25 cellular contexts compared by ENCODE assay signal in the genomic region with DNA sequence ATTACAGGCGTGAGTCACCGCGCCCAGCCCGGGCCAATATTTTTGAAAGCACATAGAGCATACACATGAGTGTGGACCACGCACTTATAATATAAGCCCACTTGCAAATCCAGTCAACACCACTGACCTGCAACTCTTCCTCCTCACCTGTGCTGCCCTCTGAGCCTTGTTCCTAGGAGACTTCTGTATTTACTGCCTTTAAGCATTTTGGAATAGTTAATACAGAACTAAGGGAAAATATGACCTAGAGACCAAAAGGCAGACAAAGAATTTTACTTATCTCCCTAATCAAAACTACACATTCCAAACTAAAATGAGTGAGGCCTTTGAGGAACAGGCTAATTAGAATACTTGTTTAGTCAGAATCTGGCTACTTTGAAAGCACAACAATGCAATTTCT.
"Had no signal": no experiment of that assay in that cellular context is flagged by ENCODE, and none has a peak within 500 bp of the region (broad histone marks: within the 10 kb centered on the region; RNA-seq: fewer than 3 reads in every experiment).

No MANE protein-coding gene starts in this region.

- H3K36me3 ChIP-seq: breast epithelium had no signal

- H3K27me3 Mint-ChIP-seq: activated B cell treated with CpG ODN at 0.5 μM for 24 hours; activated CD4-positive, alpha-beta memory T cell treated with anti-CD3 and anti-CD28 coated beads, Interleukin-2, amount 10 ng/mL, durations not matched to agents 7 days and 5 days; activated naive CD8-positive, alpha-beta T cell; activated T-helper 17 cell treated with anti-CD3 and anti-CD28 coated beads, Interleukin-2, amount 50 U/mL, for 72 hours; T-cell had no signal

- H3K9me3 ChIP-seq: breast epithelium had no signal

- H3K4me3 Mint-ChIP-seq: activated B cell treated with CpG ODN at 0.5 μM for 24 hours; activated CD4-positive, alpha-beta memory T cell treated with anti-CD3 and anti-CD28 coated beads, Interleukin-2, amount 10 ng/mL, durations not matched to agents 7 days and 5 days; activated naive CD4-positive, alpha-beta T cell treated with anti-CD3 and anti-CD28 coated beads for 36 hours; activated naive CD8-positive, alpha-beta T cell; activated T-helper 17 cell treated with anti-CD3 and anti-CD28 coated beads, Interleukin-2, amount 50 U/mL, for 72 hours; T-cell had no signal

- H3K4me1 ChIP-seq: breast epithelium had no signal

- H3K9me3 Mint-ChIP-seq: activated B cell treated with CpG ODN at 0.5 μM for 24 hours; activated CD4-positive, alpha-beta memory T cell treated with anti-CD3 and anti-CD28 coated beads, Interleukin-2, amount 10 ng/mL, durations not matched to agents 7 days and 5 days; activated naive CD4-positive, alpha-beta T cell treated with anti-CD3 and anti-CD28 coated beads for 36 hours; activated T-helper 17 cell treated with anti-CD3 and anti-CD28 coated beads, Interleukin-2, amount 50 U/mL, for 72 hours; T-cell had no signal

- H3K4me3 ChIP-seq: breast epithelium, SK-N-MC had no signal

- ATAC-seq: activated T-helper 17 cell treated with anti-CD3 and anti-CD28 coated beads, Interleukin-2, amount 50 U/mL, for 72 hours; T-cell had no signal

- H3K27ac ChIP-seq: breast epithelium, SK-N-MC had no signal

- H3K27ac Mint-ChIP-seq: activated B cell treated with CpG ODN at 0.5 μM for 24 hours; activated CD4-positive, alpha-beta memory T cell treated with anti-CD3 and anti-CD28 coated beads, Interleukin-2, amount 10 ng/mL, durations not matched to agents 7 days and 5 days; activated naive CD4-positive, alpha-beta T cell treated with anti-CD3 and anti-CD28 coated beads for 36 hours; activated naive CD8-positive, alpha-beta T cell; activated T-helper 17 cell treated with anti-CD3 and anti-CD28 coated beads, Interleukin-2, amount 50 U/mL, for 72 hours; T-cell had no signal

- H3K27me3 ChIP-seq: breast epithelium had no signal

- H3K36me3 Mint-ChIP-seq: T-cell had no signal

- H3K4me1 Mint-ChIP-seq: activated B cell treated with CpG ODN at 0.5 μM for 24 hours; activated T-helper 17 cell treated with anti-CD3 and anti-CD28 coated beads, Interleukin-2, amount 50 U/mL, for 72 hours; T-cell had no signal

- DNase-seq: activated B cell treated with CpG ODN at 0.5 μM for 24 hours; activated CD4-positive, alpha-beta memory T cell treated with anti-CD3 and anti-CD28 coated beads, Interleukin-2, amount 10 ng/mL, durations not matched to agents 7 days and 5 days; activated CD4-positive, alpha-beta T cell treated with anti-CD3 and anti-CD28 coated beads for 1 hour; activated CD4-positive, alpha-beta T cell treated with anti-CD3 and anti-CD28 coated beads, Interleukin-2, amount 50 U/mL, for 1 hour; activated gamma-delta T cell; activated naive CD4-positive, alpha-beta T cell treated with anti-CD3 and anti-CD28 coated beads for 36 hours; activated T-cell treated with anti-CD3 and anti-CD28 coated beads for 4 hours; activated T-cell treated with anti-CD3 and anti-CD28 coated beads, Interleukin-2, amount 50 U/mL, for 48 hours; caudate nucleus; Kasumi-1; NCI-H1048; NCI-H146; NCI-H187 treated with DMSO at 0.1 percent for 48 hours; NCI-H2081 treated with DMSO at 0.1 percent for 48 hours; NCI-H2227 treated with DMSO at 0.1 percent for 48 hours; NCI-H446 treated with DMSO at 0.1 percent for 48 hours; NCI-H524 treated with DMSO at 0.1 percent for 48 hours; NCI-H82; T-cell; T-helper 2 cell; T1000 had no signal
